In the genomic region with DNA sequence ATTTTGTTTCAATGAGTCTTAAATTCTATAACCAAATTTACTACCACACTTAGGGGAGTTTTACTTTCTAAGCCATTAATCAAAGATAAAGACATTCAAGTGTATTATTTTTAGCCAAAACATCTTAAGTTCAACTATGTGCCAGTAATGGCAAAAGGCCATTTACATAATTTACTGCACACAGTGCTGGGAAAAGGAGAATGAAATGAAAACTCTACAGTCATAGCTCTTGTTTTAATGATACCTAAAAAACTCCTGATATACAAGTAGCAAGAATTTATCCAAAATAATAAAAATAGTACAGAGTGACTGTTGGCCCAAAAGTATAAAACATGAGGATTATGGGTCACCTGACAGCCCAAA, we compare ENCODE assay signal across 25 cellular contexts. TPM values are rescaled to one million over a fixed set of nuclear protein-coding genes. Genes with fewer than 3 reads are reported as not detected.
DNase-seq lines count a peak whose midpoint lies in the region; ATAC-seq and TF ChIP-seq lines count a peak whose summit lies in the region.
"Had no signal": no experiment of that assay in that cellular context is flagged by ENCODE, and none has a peak within 500 bp of the region (broad histone marks: within the 10 kb centered on the region; RNA-seq: fewer than 3 reads in every experiment).

No MANE protein-coding gene starts in this region.

- ATAC-seq in right cardiac atrium (peak in 1 of 2 donors; percentile 28), heart left ventricle (no peak), omental fat pad (ENCODE audit: low FRiP score) (peak; percentile 63), HG02973 (IDR thresholded peaks at IDR 0.05; ENCODE audit: unreplicated experiment) (no peak), HG02798 (IDR thresholded peaks at IDR 0.05; ENCODE audit: poor library complexity, unreplicated experiment) (no peak), GM18873 (IDR thresholded peaks at IDR 0.05; ENCODE audit: low FRiP score, unreplicated experiment) (no peak)
- ATAC-seq: activated T-cell treated with anti-CD3 and anti-CD28 coated beads, Interleukin-2, amount 50 U/mL, for 4 hours; PC-3 had no signal

- intact Hi-C loops in right cardiac atrium (cut with DNase I), result loop anchor here in 1 of 4 donors (10.0 kb wide), 1 partner anchor 304 kb away; no protein-coding TSS in a partner anchor
- intact Hi-C loops in heart left ventricle (cut with DNase I), result loop anchor here in 3 of 10 donors (5.0 to 10.0 kb wide), 3 partner anchors 38 to 246 kb away; partner anchors contain the start of genes ARV1 (in 1 of the 3) and TTC13 (in 1 of the 3)
- intact Hi-C loops in uterus (cut with DNase I; ENCODE audit: low total_unique reads), result no loop called here

- TF ChIP-seq CTCF in heart left ventricle (IDR thresholded peaks at IDR 0.05) (no peak), coronary artery (IDR thresholded peaks at IDR 0.05) (no peak), omental fat pad (IDR thresholded peaks at IDR 0.05) (no peak), uterus (IDR thresholded peaks at IDR 0.05) (no peak)

- H3K27ac ChIP-seq in right cardiac atrium (ENCODE audit: low read length), result peak overlapping the region; percentile 40
- H3K27ac ChIP-seq in heart left ventricle, result peak overlapping the region in 5 of 12 donors; percentile 33 to 56 (median 39)
- peak overlapping the region; percentile 62 to 69 for H3K27ac ChIP-seq in coronary artery
- H3K27ac ChIP-seq in uterus, result peak overlapping the region; percentile 31 to 70
- H3K27ac ChIP-seq: BLaER1 had no signal

- no peak for DNase-seq in right cardiac atrium
- DNase-seq in heart left ventricle, result no peak
- no peak for DNase-seq in coronary artery (ENCODE audit: low spot score)
- no peak for DNase-seq in omental fat pad (ENCODE audit: low spot score)
- no peak for DNase-seq in uterus
- DNase-seq: ACHN; activated CD4-positive, alpha-beta T cell treated with anti-CD3 and anti-CD28 coated beads, Interleukin-2, amount 10 ng/mL, durations not matched to agents 24 days and 14 days; activated naive CD4-positive, alpha-beta T cell treated with anti-CD3 and anti-CD28 coated beads, Interleukin-2, amount 10 ng/mL, durations not matched to agents 7 days and 5 days; activated T-cell treated with anti-CD3 and anti-CD28 coated beads, Interleukin-2, amount 50 U/mL, for 4 hours; amniotic stem cell; HCEC 1CT; mesenchymal stem cell; NCI-H1048; NCI-H1694 treated with DMSO at 0.1 percent for 48 hours; NCI-H524 treated with DMSO at 0.1 percent for 48 hours; NK-92 treated with Interleukin-12 subunit alpha and Interleukin-12 subunit beta, amount 100 ng/mL, for 24 hours; PC-3; SHP77 treated with DMSO at 0.1 percent for 48 hours; small intestine; stimulated activated CD4-positive, alpha-beta T cell treated with anti-CD3 and anti-CD28 coated beads, Interleukin-2, amount 100 ng/mL, for 24 hours; SW 1271 had no signal

- H3K4me3 ChIP-seq in right cardiac atrium (ENCODE audit: low read length) (no peak overlapping the region), heart left ventricle (no peak overlapping the region), coronary artery (no peak overlapping the region), uterus (no peak overlapping the region)
- H3K4me3 ChIP-seq: BLaER1 had no signal

- H3K36me3 ChIP-seq in heart left ventricle (peaks cover 0 to 92% (median 81%) of the 10 kb centered on the region in 9 donors), uterus (no peaks in the 10 kb centered on the region)

- H3K27me3 ChIP-seq in right cardiac atrium (ENCODE audit: control insufficient read depth, insufficient read depth) (no peaks in the 10 kb centered on the region), heart left ventricle (no peaks in the 10 kb centered on the region), uterus (no peaks in the 10 kb centered on the region)
- H3K27me3 ChIP-seq: BLaER1 had no signal

- TF ChIP-seq POLR2A in heart left ventricle (IDR thresholded peaks at IDR 0.05) (no peak), uterus (IDR thresholded peaks at IDR 0.05) (no peak)

- H3K4me1 ChIP-seq in right cardiac atrium (ENCODE audit: control insufficient read depth, insufficient read depth, low read length) (peaks cover 3% of the 10 kb centered on the region), heart left ventricle (peaks cover 0 to 13% (median 7%) of the 10 kb centered on the region in 12 donors), uterus (peaks cover 0 to 6% of the 10 kb centered on the region in 2 donors)
- H3K4me1 ChIP-seq: BLaER1 had no signal

- H3K9me3 ChIP-seq in right cardiac atrium (ENCODE audit: control insufficient read depth, low read length), result no peaks in the 10 kb centered on the region
- no peaks in the 10 kb centered on the region for H3K9me3 ChIP-seq in heart left ventricle
- no peaks in the 10 kb centered on the region for H3K9me3 ChIP-seq in uterus
- H3K9me3 ChIP-seq: BLaER1 had no signal

RNA-seq across cellular contexts. Expression of gene C1orf198, which starts 42.4 kb away (rescaled TPM):
- 10 to 100 TPM; 48.0 to 69.9 (median 56.2) TPM for total RNA-seq in right cardiac atrium
- 36.1 TPM for polyA plus RNA-seq in right cardiac atrium
- 100 to 1,000 TPM in 1 of 9 donors, 10 to 100 TPM in 8; 29.7 to 145 (median 63.8) TPM for total RNA-seq in heart left ventricle
- polyA plus RNA-seq in heart left ventricle, result 10 to 100 TPM; 23.1 to 72.8 TPM
- 10 to 100 TPM; 32.8 to 98.4 (median 63.2) TPM for total RNA-seq in omental fat pad
- total RNA-seq in uterus, result 10 to 100 TPM; 41.0 to 80.0 (median 60.8) TPM
